21 cellular contexts compared by ENCODE assay signal in genomic region chr10:6019010-6019782, GRCh38. TPM values are rescaled to one million over a fixed set of nuclear protein-coding genes. Genes with fewer than 3 reads are reported as not detected.
A peak's percentile ranks its signal among the peaks of the same experiment; 100 is the strongest.
DNase-seq lines count a peak whose midpoint lies in the region; ATAC-seq, FAIRE-seq and TF ChIP-seq lines count a peak whose summit lies in the region.
"Had no signal": no experiment of that assay in that cellular context is flagged by ENCODE, and none has a peak within 500 bp of the region (broad histone marks: within the 10 kb centered on the region; RNA-seq: fewer than 3 reads in every experiment).

No MANE protein-coding gene starts in this region.

- H3K27me3 Mint-ChIP-seq in activated CD8-positive, alpha-beta memory T cell treated with anti-CD3 and anti-CD28 coated beads, Interleukin-2, amount 10 ng/mL, durations not matched to agents 7 days and 5 days, result no peaks in the 10 kb centered on the region
- peaks cover 23% of the 10 kb centered on the region for H3K27me3 Mint-ChIP-seq in astrocyte (ENCODE audit: low read depth, unreplicated experiment)

- DNase-seq in activated CD8-positive, alpha-beta memory T cell treated with anti-CD3 and anti-CD28 coated beads, Interleukin-2, amount 10 ng/mL, durations not matched to agents 7 days and 5 days, result no peak
- DNase-seq in activated CD8-positive, alpha-beta memory T cell treated with anti-CD3 and anti-CD28 coated beads, Interleukin-2, amount 50 U/mL, for 4 hours, result no peak
- DNase-seq in IMR-90 (no peak), astrocyte (ENCODE audit: low read depth) (no peak), nucleus accumbens (lab: John Stamatoyannopoulos, UW) (no peak), HuH-7.5 (ENCODE audit: low spot score) (no peak)
- DNase-seq: ACHN; activated T-cell treated with anti-CD3 and anti-CD28 coated beads for 4 hours; cortex of kidney; erythroblast; mesenchymal stem cell; NCI-H446 treated with DMSO at 0.1 percent for 48 hours; stimulated activated CD4-positive, alpha-beta T cell treated with anti-CD3 and anti-CD28 coated beads, Interleukin-4, amount 100 ng/mL, for 1 hour; stimulated activated CD8-positive, alpha-beta memory T cell treated with anti-CD3 and anti-CD28 coated beads, Interleukin-4, amount 100 ng/mL, for 48 hours had no signal

- dilution Hi-C loops in IMR-90 (cut with HindIII; ENCODE audit: low sequenced_read_pairs, unreplicated experiment), result no loop called here

- H3K9me3 ChIP-seq in IMR-90 (ENCODE audit: control insufficient read depth, insufficient read depth, low read length), result no peaks in the 10 kb centered on the region
- H3K9me3 ChIP-seq in astrocyte (ENCODE audit: insufficient read depth, low read depth, low read length), result no peaks in the 10 kb centered on the region
- H3K9me3 ChIP-seq: neutrophil, sigmoid colon had no signal

- H3K36me3 Mint-ChIP-seq in activated CD8-positive, alpha-beta memory T cell treated with anti-CD3 and anti-CD28 coated beads, Interleukin-2, amount 10 ng/mL, durations not matched to agents 7 days and 5 days, result peaks cover 79% of the 10 kb centered on the region
- no peaks in the 10 kb centered on the region for H3K36me3 Mint-ChIP-seq in astrocyte (ENCODE audit: low read depth, unreplicated experiment)

- no peak overlapping the region for H3K23ac ChIP-seq in IMR-90 (ENCODE audit: low read depth, low read length)

- intact Hi-C loops in IMR-90 (cut with micrococcal nuclease), result no loop called here

- H3K27ac ChIP-seq in IMR-90 (ENCODE audit: insufficient read depth, low read length) (no peak overlapping the region), astrocyte (ENCODE audit: low read depth, low read length) (no peak overlapping the region), rectal smooth muscle tissue (ENCODE audit: low read depth, low read length) (peak overlapping the region; percentile 15)
- H3K27ac ChIP-seq: neutrophil, VCaP had no signal

- no peak overlapping the region for H3K4ac ChIP-seq in IMR-90 (ENCODE audit: low read depth, low read length)

- POLR2A ChIA-PET in IMR-90 (lab: Charles Lee; ENCODE audit: unreplicated experiment), result no interaction called here

- H4K91ac ChIP-seq in IMR-90 (ENCODE audit: insufficient read depth, low read depth, low read length), result no peak overlapping the region

- peak overlapping the region; percentile 34 for H3K27ac Mint-ChIP-seq in activated CD8-positive, alpha-beta memory T cell treated with anti-CD3 and anti-CD28 coated beads, Interleukin-2, amount 10 ng/mL, durations not matched to agents 7 days and 5 days
- H3K27ac Mint-ChIP-seq in astrocyte (ENCODE audit: unreplicated experiment), result no peak overlapping the region

- H3K9me3 Mint-ChIP-seq in activated CD8-positive, alpha-beta memory T cell treated with anti-CD3 and anti-CD28 coated beads, Interleukin-2, amount 10 ng/mL, durations not matched to agents 7 days and 5 days (ENCODE audit: low read depth), result no peaks in the 10 kb centered on the region
- H3K9me3 Mint-ChIP-seq in astrocyte (ENCODE audit: unreplicated experiment), result peaks cover 5% of the 10 kb centered on the region

- TF ChIP-seq RAD21 in IMR-90 (IDR thresholded peaks at IDR 0.05; ENCODE audit: low read length), result no peak

- 77 to 100% methylated on average over 1 to 3 of the region's 6 CpGs for WGBS in IMR-90 (ENCODE audit: extremely low coverage in 2 of 2, insufficient read length in 1 of 2), 2 experiments

- TF ChIP-seq POLR2A in IMR-90 (IDR thresholded peaks at IDR 0.05; ENCODE audit: low read depth, low read length), result no peak

- no peak overlapping the region for H2BK5ac ChIP-seq in IMR-90 (ENCODE audit: low read depth, low read length, poor library complexity, severe bottlenecking)

- H3K56ac ChIP-seq in IMR-90 (ENCODE audit: extremely low read depth, insufficient read depth, low read length), result no peak overlapping the region

- no peak overlapping the region for H2AK9ac ChIP-seq in IMR-90 (replicated peaks; ENCODE audit: low read depth, low read length, poor library complexity)

- no peak overlapping the region for H4K5ac ChIP-seq in IMR-90 (ENCODE audit: low read depth, low read length)

- no peak overlapping the region for H3K18ac ChIP-seq in IMR-90 (ENCODE audit: low read depth, low read length)

- peaks cover 63% of the 10 kb centered on the region for H3K4me1 Mint-ChIP-seq in activated CD8-positive, alpha-beta memory T cell treated with anti-CD3 and anti-CD28 coated beads, Interleukin-2, amount 10 ng/mL, durations not matched to agents 7 days and 5 days
- peaks cover 4% of the 10 kb centered on the region for H3K4me1 Mint-ChIP-seq in astrocyte (ENCODE audit: low read depth, unreplicated experiment)

- no peak overlapping the region for H2BK20ac ChIP-seq in IMR-90 (ENCODE audit: low read depth, low read length)

- BruUV-seq in IMR-90 (replicated peaks; lab: Mats Ljungman, UMichigan), result no TSS peak

- no peak overlapping the region for H2BK120ac ChIP-seq in IMR-90 (ENCODE audit: low read depth, low read length)

- in situ Hi-C loops in IMR-90 (cut with MboI; ENCODE audit: low sequenced_read_pairs), result no loop called here

- no peak for FAIRE-seq in astrocyte (lab: Jason Lieb, UNC)

- no peaks in the 10 kb centered on the region for H3K9me1 ChIP-seq in IMR-90 (ENCODE audit: insufficient read depth, low read length)

- no peak for ATAC-seq in activated CD8-positive, alpha-beta memory T cell treated with anti-CD3 and anti-CD28 coated beads, Interleukin-2, amount 10 ng/mL, durations not matched to agents 7 days and 5 days
- ATAC-seq in IMR-90 (ENCODE audit: low read depth) (no peak), GM18858 (IDR thresholded peaks at IDR 0.05; ENCODE audit: unreplicated experiment) (no peak)

- TF ChIP-seq CTCF in IMR-90 (conservative IDR thresholded peaks at IDR 0.05; ENCODE audit: low read depth, low read length) (no peak), astrocyte (IDR thresholded peaks at IDR 0.05; ENCODE audit: insufficient read depth, low read depth, low read length) (no peak)

- H3K36me3 ChIP-seq in IMR-90 (ENCODE audit: control insufficient read depth, insufficient read depth, low read length), result no peaks in the 10 kb centered on the region
- H3K36me3 ChIP-seq in astrocyte (ENCODE audit: insufficient read depth, low read length), result no peaks in the 10 kb centered on the region
- H3K36me3 ChIP-seq in rectal smooth muscle tissue (ENCODE audit: control insufficient read depth, insufficient read depth, low read length), result no peaks in the 10 kb centered on the region
- H3K36me3 ChIP-seq: neutrophil, sigmoid colon had no signal

- H3K79me2 ChIP-seq in astrocyte (ENCODE audit: insufficient read depth, low read length), result no peaks in the 10 kb centered on the region

- no peak overlapping the region for H3K4me3 Mint-ChIP-seq in activated CD8-positive, alpha-beta memory T cell treated with anti-CD3 and anti-CD28 coated beads, Interleukin-2, amount 10 ng/mL, durations not matched to agents 7 days and 5 days
- peak overlapping the region; percentile 9 for H3K4me3 Mint-ChIP-seq in astrocyte (ENCODE audit: unreplicated experiment)

- H3K79me1 ChIP-seq in IMR-90 (ENCODE audit: low read depth in 1 of 2, low read length in 2 of 2), result no peaks in the 10 kb centered on the region

- no peak overlapping the region for H2AK5ac ChIP-seq in IMR-90 (ENCODE audit: low read depth, low read length)

- H3K4me1 ChIP-seq in IMR-90 (ENCODE audit: control insufficient read depth, insufficient read depth, low read length) (peaks cover 2% of the 10 kb centered on the region; the same call in 1 of the 2 replicates), astrocyte (ENCODE audit: insufficient read depth, low read length) (no peaks in the 10 kb centered on the region), rectal smooth muscle tissue (ENCODE audit: control insufficient read depth, insufficient read depth, low read length) (no peaks in the 10 kb centered on the region)
- H3K4me1 ChIP-seq: sigmoid colon had no signal

- H3K9ac ChIP-seq in IMR-90 (ENCODE audit: low read depth, low read length) (no peak overlapping the region), astrocyte (ENCODE audit: low read length) (no peak overlapping the region), rectal smooth muscle tissue (ENCODE audit: low read length) (no peak overlapping the region)

- H3K14ac ChIP-seq in IMR-90 (replicated peaks; ENCODE audit: low read depth, low read length), result no peak overlapping the region

- no peaks in the 10 kb centered on the region for H4K20me1 ChIP-seq in IMR-90 (ENCODE audit: insufficient read depth, low read length)
- no peaks in the 10 kb centered on the region for H4K20me1 ChIP-seq in astrocyte (ENCODE audit: insufficient read depth, low read length)

- H2BK15ac ChIP-seq in IMR-90 (ENCODE audit: low read depth, low read length), result no peak overlapping the region

- H3K4me2 ChIP-seq in IMR-90 (ENCODE audit: low read depth, low read length) (no peak overlapping the region), astrocyte (ENCODE audit: low read length) (no peak overlapping the region)

- H3K4me3 ChIP-seq in IMR-90 (ENCODE audit: insufficient read depth, low read depth, low read length), result no peak overlapping the region
- H3K4me3 ChIP-seq in astrocyte (ENCODE audit: insufficient read depth, low read depth, low read length), result no peak overlapping the region
- no peak overlapping the region for H3K4me3 ChIP-seq in rectal smooth muscle tissue (ENCODE audit: low read length)
- H3K4me3 ChIP-seq: sigmoid colon had no signal

- H3K27me3 ChIP-seq in IMR-90 (ENCODE audit: control insufficient read depth, insufficient read depth, low read length), result peaks cover 23% of the 10 kb centered on the region
- H3K27me3 ChIP-seq in astrocyte (ENCODE audit: insufficient read depth, low read length), result peaks cover 3% of the 10 kb centered on the region
- H3K27me3 ChIP-seq in rectal smooth muscle tissue (ENCODE audit: control insufficient read depth, insufficient read depth, low read length), result no peaks in the 10 kb centered on the region
- H3K27me3 ChIP-seq: neutrophil had no signal

- H4K8ac ChIP-seq in IMR-90 (ENCODE audit: low read depth in 2 of 2, low read length in 2 of 2), result no peak overlapping the region

- H2AFZ ChIP-seq in IMR-90 (replicated peaks; ENCODE audit: low read length, poor library complexity), result peak overlapping the region; percentile 33
- no peak overlapping the region for H2AFZ ChIP-seq in astrocyte (ENCODE audit: low read depth, low read length)

- CTCF ChIA-PET in activated CD8-positive, alpha-beta memory T cell treated with anti-CD3 and anti-CD28 coated beads, Interleukin-2, amount 10 ng/mL, durations not matched to agents 7 days and 5 days (lab: Charles Lee), result no interaction called here
- CTCF ChIA-PET in IMR-90 (lab: Yijun Ruan, JAX), result no interaction called here

RNA-seq across cellular contexts. Expression of gene IL15RA, which starts 41.9 kb away (rescaled TPM):
- 10 to 100 TPM; 31.1 to 31.7 TPM for total RNA-seq in activated CD8-positive, alpha-beta memory T cell treated with anti-CD3 and anti-CD28 coated beads, Interleukin-2, amount 10 ng/mL, durations not matched to agents 7 days and 5 days
- 1.4 and 2.0 TPM in 2 replicates for total RNA-seq in IMR-90 (2012; rRNA removed)
- polyA plus RNA-seq in IMR-90 (2012; rRNA removed), result 6.4 and 7.6 TPM in 2 replicates
- polyA plus RNA-seq in IMR-90 (2012; cell fraction: cytosol; rRNA removed), result 5.2 and 9.3 TPM in 2 replicates
- polyA plus RNA-seq in IMR-90 (2012; cell fraction: nucleus; rRNA removed; ENCODE audit: low replicate concordance), result 3.9 and 4.3 TPM in 2 replicates
- total RNA-seq in astrocyte, result 2.9 and 3.1 TPM in 2 replicates

RNA-seq across cellular contexts. Expression of gene IL2RA, which starts 43.0 kb away (rescaled TPM):
- 100 to 1,000 TPM; 302 to 832 TPM for total RNA-seq in activated CD8-positive, alpha-beta memory T cell treated with anti-CD3 and anti-CD28 coated beads, Interleukin-2, amount 10 ng/mL, durations not matched to agents 7 days and 5 days
- total RNA-seq in IMR-90 (2012; rRNA removed) (not detected in 2 replicates), astrocyte (not detected in 2 replicates)
- not detected in 2 replicates for polyA plus RNA-seq in IMR-90 (2012; rRNA removed)
- polyA plus RNA-seq in IMR-90 (2012; cell fraction: cytosol; rRNA removed), result not detected in 2 replicates
- not detected in 2 replicates for polyA plus RNA-seq in IMR-90 (2012; cell fraction: nucleus; rRNA removed; ENCODE audit: low replicate concordance)
- total RNA-seq: glomerular endothelial cell, SK-MEL-5 had no signal

Comparison
In these comparisons a context has a peak if more than half of its experiments do, and no peak if none do; other contexts are left out.
1. RNA of gene IL2RA, which starts 43.0 kb away (total RNA-seq): 302 to 832 TPM in activated CD8-positive, alpha-beta memory T cell treated with anti-CD3 and anti-CD28 coated beads, Interleukin-2, amount 10 ng/mL, durations not matched to agents 7 days and 5 days; not detected in astrocyte and not detected in IMR-90; every median in the first group is over 100 times any median in the second.